Comparison of ENCODE assay signal across 29 cellular contexts in genomic region chrX:38045697-38046096, GRCh38. TPM values are rescaled to one million over a fixed set of nuclear protein-coding genes. Genes with fewer than 3 reads are reported as not detected.
A peak's percentile ranks its signal among the peaks of the same experiment; 100 is the strongest.
DNase-seq lines count a peak whose midpoint lies in the region; ATAC-seq, FAIRE-seq and TF ChIP-seq lines count a peak whose summit lies in the region.
"Had no signal": no experiment of that assay in that cellular context is flagged by ENCODE, and none has a peak within 500 bp of the region (broad histone marks: within the 10 kb centered on the region; RNA-seq: fewer than 3 reads in every experiment).

No MANE protein-coding gene starts in this region.

- H4K8ac ChIP-seq in trophoblast cell (ENCODE audit: low read depth, low read length): no peak overlapping the region

- no peaks in the 10 kb centered on the region for H3K9me3 Mint-ChIP-seq in activated CD4-positive, alpha-beta T cell treated with anti-CD3 and anti-CD28 coated beads for 36 hours (ENCODE audit: low read depth)
- H3K9me3 Mint-ChIP-seq: WTC11 had no signal

- no peaks in the 10 kb centered on the region for H3K27me3 Mint-ChIP-seq in activated CD4-positive, alpha-beta T cell treated with anti-CD3 and anti-CD28 coated beads for 36 hours
- H3K27me3 Mint-ChIP-seq: progenitor cell of endocrine pancreas had no signal

- H3K27ac Mint-ChIP-seq in activated CD4-positive, alpha-beta T cell treated with anti-CD3 and anti-CD28 coated beads for 36 hours: no peak overlapping the region
- H3K27ac Mint-ChIP-seq: progenitor cell of endocrine pancreas; stimulated activated naive B cell treated with anti-CD40 and anti-IgM and Interleukin-4, amounts not matched to agents 10 μg/mL and 1 μg/mL and 100 μg/mL, for 72 hours; WTC11 had no signal

- no peaks in the 10 kb centered on the region for H3K4me1 Mint-ChIP-seq in activated CD4-positive, alpha-beta T cell treated with anti-CD3 and anti-CD28 coated beads for 36 hours
- H3K4me1 Mint-ChIP-seq: stimulated activated naive B cell treated with anti-CD40 and anti-IgM and Interleukin-4, amounts not matched to agents 10 μg/mL and 1 μg/mL and 100 μg/mL, for 72 hours; WTC11 had no signal

- no peak for TF ChIP-seq CTCF in 22Rv1 (IDR thresholded peaks at IDR 0.05)
- TF ChIP-seq CTCF in dorsolateral prefrontal cortex (IDR thresholded peaks at IDR 0.05 in 54 of 56, conservative IDR thresholded peaks at IDR 0.05 in 2 of 56; ENCODE audit: low read depth in 1 of 56, partially characterized antibody in 56 of 56): no peak
- TF ChIP-seq CTCF in right lobe of liver (IDR thresholded peaks at IDR 0.05): no peak

- H2AK5ac ChIP-seq in trophoblast cell (ENCODE audit: low read length): no peak overlapping the region

- H3K27ac ChIP-seq in 22Rv1 (peak overlapping the region; percentile 78), trophoblast cell (ENCODE audit: low read depth, low read length) (no peak overlapping the region), dorsolateral prefrontal cortex (no peak overlapping the region), right lobe of liver (no peak overlapping the region)
- H3K27ac ChIP-seq: breast epithelium, heart left ventricle, HL-60, RWPE1, thoracic aorta had no signal

- no peak overlapping the region for H2AFZ ChIP-seq in trophoblast cell (ENCODE audit: insufficient read depth, low read length, poor library complexity)

- no peak overlapping the region for H3K23ac ChIP-seq in trophoblast cell (ENCODE audit: low read length)

- no peak overlapping the region for H3K4me2 ChIP-seq in trophoblast cell (ENCODE audit: low read length)

- intact Hi-C loops in dorsolateral prefrontal cortex (cut with DNase I): no loop called here
- intact Hi-C loops in right lobe of liver (cut with DNase I): no loop called here
- intact Hi-C loops in activated CD4-positive, alpha-beta T cell treated with anti-CD3 and anti-CD28 coated beads for 36 hours (cut with DNase I, micrococcal nuclease): no loop called here

- no peak overlapping the region for H4K12ac ChIP-seq in trophoblast cell (ENCODE audit: low read depth, low read length)

- H2BK5ac ChIP-seq in trophoblast cell (ENCODE audit: low read depth, low read length, poor library complexity): no peak overlapping the region

- no peak for ATAC-seq in right lobe of liver
- ATAC-seq in activated CD4-positive, alpha-beta T cell treated with anti-CD3 and anti-CD28 coated beads for 36 hours: no peak
- ATAC-seq: heart left ventricle; SK-N-SH treated with all-trans-retinoic acid at 6 μM for 48 hours; stimulated activated naive B cell treated with anti-CD40 and anti-IgM and Interleukin-4, amounts not matched to agents 10 μg/mL and 1 μg/mL and 100 μg/mL, for 72 hours; WTC11 had no signal

- no peak overlapping the region for H2BK120ac ChIP-seq in trophoblast cell (ENCODE audit: insufficient read depth, low read length, poor library complexity)

- H3K18ac ChIP-seq in trophoblast cell (ENCODE audit: low read length): no peak overlapping the region

- H3K4ac ChIP-seq in trophoblast cell (ENCODE audit: low read depth, low read length): no peak overlapping the region

- DNase-seq in LoVo (ENCODE audit: low spot score) (peak; percentile 7), trophoblast cell (peak; percentile 34 to 66), dorsolateral prefrontal cortex (no peak), right lobe of liver (no peak), kidney glomerular epithelial cell (lab: John Stamatoyannopoulos, UW) (no peak)
- DNase-seq in activated CD4-positive, alpha-beta T cell treated with anti-CD3 and anti-CD28 coated beads for 36 hours: no peak
- DNase-seq: activated CD4-positive, alpha-beta T cell treated with anti-CD3 and anti-CD28 coated beads, Interleukin-2, amount 50 U/mL, for 48 hours; activated CD8-positive, alpha-beta memory T cell treated with anti-CD3 and anti-CD28 coated beads, Interleukin-2, amount 50 U/mL, for 48 hours; activated effector memory CD4-positive, alpha-beta T cell treated with Interleukin-2 at 50 U/mL for 16 hours; C1 segment of cervical spinal cord; Calu3; dermis blood vessel endothelial cell; heart left ventricle; midbrain; NCI-H1105; NCI-H2029 treated with DMSO at 0.1 percent for 48 hours; NCI-H446 treated with DMSO at 0.1 percent for 48 hours; stimulated activated naive B cell treated with anti-CD40 and anti-IgM and Interleukin-4, amounts not matched to agents 10 μg/mL and 1 μg/mL and 100 μg/mL, for 72 hours had no signal

- FAIRE-seq in colon (lab: Jason Lieb, UNC): peak; percentile 55
- FAIRE-seq: endothelial cell of umbilical vein had no signal

- no peak overlapping the region for H2BK12ac ChIP-seq in trophoblast cell (ENCODE audit: low read length)

- H3K27me3 ChIP-seq in trophoblast cell (ENCODE audit: insufficient read depth, low read length) (no peaks in the 10 kb centered on the region), dorsolateral prefrontal cortex (peaks cover 0 to 79% (median 16%) of the 10 kb centered on the region in 45 donors), right lobe of liver (no peaks in the 10 kb centered on the region)
- H3K27me3 ChIP-seq: heart left ventricle had no signal

- no peaks in the 10 kb centered on the region for H3K79me2 ChIP-seq in trophoblast cell (ENCODE audit: control insufficient read depth, insufficient read depth, low read length, poor library complexity)

- no peaks in the 10 kb centered on the region for H3K79me1 ChIP-seq in trophoblast cell (ENCODE audit: low read length)

- H3K4me3 ChIP-seq in trophoblast cell (ENCODE audit: low read depth, low read length) (no peak overlapping the region), dorsolateral prefrontal cortex (no peak overlapping the region), right lobe of liver (no peak overlapping the region)
- H3K4me3 ChIP-seq: breast epithelium, heart left ventricle, thoracic aorta had no signal

- POLR2A ChIA-PET in activated CD4-positive, alpha-beta T cell treated with anti-CD3 and anti-CD28 coated beads for 36 hours (lab: Charles Lee): no interaction called here

- H3K9me3 ChIP-seq in trophoblast cell (ENCODE audit: insufficient read depth, low read depth, low read length) (no peaks in the 10 kb centered on the region), right lobe of liver (no peaks in the 10 kb centered on the region)
- H3K9me3 ChIP-seq: thoracic aorta had no signal

- CTCF ChIA-PET in activated CD4-positive, alpha-beta T cell treated with anti-CD3 and anti-CD28 coated beads for 36 hours (lab: Charles Lee): no interaction called here

- no peaks in the 10 kb centered on the region for H3K36me3 Mint-ChIP-seq in activated CD4-positive, alpha-beta T cell treated with anti-CD3 and anti-CD28 coated beads for 36 hours (ENCODE audit: low read depth)
- H3K36me3 Mint-ChIP-seq: stimulated activated naive B cell treated with anti-CD40 and anti-IgM and Interleukin-4, amounts not matched to agents 10 μg/mL and 1 μg/mL and 100 μg/mL, for 72 hours; WTC11 had no signal

- no peak overlapping the region for H3K9ac ChIP-seq in trophoblast cell (ENCODE audit: low read length)

- no peak for TF ChIP-seq POLR2A in right lobe of liver (IDR thresholded peaks at IDR 0.05)

- H4K91ac ChIP-seq in trophoblast cell (ENCODE audit: low read depth, low read length): no peak overlapping the region

- H3K14ac ChIP-seq in trophoblast cell (ENCODE audit: low read length): no peak overlapping the region

- no peak overlapping the region for H3K4me3 Mint-ChIP-seq in activated CD4-positive, alpha-beta T cell treated with anti-CD3 and anti-CD28 coated beads for 36 hours
- H3K4me3 Mint-ChIP-seq: stimulated activated naive B cell treated with anti-CD40 and anti-IgM and Interleukin-4, amounts not matched to agents 10 μg/mL and 1 μg/mL and 100 μg/mL, for 72 hours; WTC11 had no signal

- no CpG with 5 or more reads among the region's 3 CpGs for WGBS in trophoblast cell (ENCODE audit: extremely low coverage, insufficient coverage, insufficient read length)
- WGBS in right lobe of liver (ENCODE audit: insufficient coverage, low coverage, low lambda C conversion rate, missing lambda C conversion rate): 54% methylated on average over 3 of the region's 3 CpGs

- H3K4me1 ChIP-seq in trophoblast cell (ENCODE audit: control insufficient read depth in 1 of 2, insufficient read depth in 2 of 2, low read length in 2 of 2) (no peaks in the 10 kb centered on the region), right lobe of liver (no peaks in the 10 kb centered on the region)
- H3K4me1 ChIP-seq: breast epithelium, heart left ventricle had no signal

- no peaks in the 10 kb centered on the region for H3K36me3 ChIP-seq in trophoblast cell (ENCODE audit: control insufficient read depth in 1 of 2, insufficient read depth in 2 of 2, low read length in 2 of 2)
- no peaks in the 10 kb centered on the region for H3K36me3 ChIP-seq in right lobe of liver
- H3K36me3 ChIP-seq: breast epithelium, heart left ventricle, thoracic aorta had no signal

RNA-seq across cellular contexts. Expression of gene SYTL5, which starts 39.3 kb away (rescaled TPM):
- polyA plus RNA-seq in trophoblast cell (2013): 6.8 and 7.8 TPM in 2 replicates
- 1 to 10 TPM in 119 of 120 experiments, under 1 TPM in 1; 0.74 to 9.3 (median 3.8) TPM for total RNA-seq in dorsolateral prefrontal cortex
- total RNA-seq in right lobe of liver: 1 to 10 TPM; 1.1 to 2.9 (median 2.4) TPM
- total RNA-seq in activated CD4-positive, alpha-beta T cell treated with anti-CD3 and anti-CD28 coated beads for 36 hours: not detected
- total RNA-seq: endothelial cell of umbilical vein, skeletal muscle tissue, thoracic aorta had no signal

Comparison
In these comparisons a context has a peak if more than half of its experiments do, and no peak if none do; other contexts are left out.
1. DNase-seq: peak in LoVo (single experiment) and trophoblast cell (2 of 2); none in dorsolateral prefrontal cortex (0 of 10), right lobe of liver (0 of 3), kidney glomerular epithelial cell (single experiment) and activated CD4-positive, alpha-beta T cell treated with anti-CD3 and anti-CD28 coated beads for 36 hours (single experiment).